12 cellular contexts compared by ENCODE assay signal in the genomic region with DNA sequence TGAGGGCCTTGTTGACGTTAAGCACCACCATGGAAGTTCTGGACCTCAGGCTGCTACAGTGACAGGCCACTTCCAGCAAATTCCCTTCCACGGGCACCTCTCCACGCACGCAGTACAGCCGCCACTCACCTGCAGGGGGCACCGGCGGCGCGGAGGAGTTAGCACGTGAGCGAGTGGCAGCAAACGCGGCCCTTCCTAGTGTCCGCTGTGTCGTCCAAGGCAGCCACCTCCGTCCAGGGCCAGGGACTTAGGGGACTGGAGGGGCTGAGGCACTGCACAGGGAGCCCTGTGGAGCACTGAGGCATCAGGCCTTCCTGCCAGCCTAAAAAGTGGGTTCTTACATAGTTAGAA.
DNase-seq lines count a peak whose midpoint lies in the region; TF ChIP-seq lines count a peak whose summit lies in the region.
"Had no signal": no experiment of that assay in that cellular context is flagged by ENCODE, and none has a peak within 500 bp of the region (broad histone marks: within the 10 kb centered on the region; RNA-seq: fewer than 3 reads in every experiment).

No MANE protein-coding gene starts in this region.

- no peaks in the 10 kb centered on the region for H3K27me3 Mint-ChIP-seq in progenitor cell of endocrine pancreas
- H3K27me3 Mint-ChIP-seq: naive thymus-derived CD4-positive, alpha-beta T cell; stimulated activated memory B cell treated with anti-CD40 and anti-IgM and Interleukin-4, amounts not matched to agents 10 μg/mL and 1 μg/mL and 100 μg/mL, for 72 hours had no signal

- TF ChIP-seq CTCF in epithelial cell of proximal tubule (conservative IDR thresholded peaks at IDR 0.05; ENCODE audit: low read depth, low read length) (peak; percentile 76), progenitor cell of endocrine pancreas (IDR thresholded peaks at IDR 0.05; ENCODE audit: unreplicated experiment) (peak; percentile 54), spleen (IDR thresholded peaks at IDR 0.05 in 8 of 11, conservative IDR thresholded peaks at IDR 0.05 in 3 of 11) (peak in 1 of 11 experiments; percentile 34)

- peaks cover 0 to 98% (median 17%) of the 10 kb centered on the region in 6 donors for H3K36me3 ChIP-seq in spleen

- no peaks in the 10 kb centered on the region for H3K4me1 ChIP-seq in spleen

- no peak for TF ChIP-seq POLR2A in spleen (IDR thresholded peaks at IDR 0.05)

- no peak overlapping the region for H3K27ac ChIP-seq in spleen

- H3K9me3 ChIP-seq in spleen, result no peaks in the 10 kb centered on the region

- H3K4me1 Mint-ChIP-seq in progenitor cell of endocrine pancreas (ENCODE audit: low read depth), result peaks cover 6% of the 10 kb centered on the region
- H3K4me1 Mint-ChIP-seq: stimulated activated memory B cell treated with anti-CD40 and anti-IgM and Interleukin-4, amounts not matched to agents 10 μg/mL and 1 μg/mL and 100 μg/mL, for 72 hours had no signal

- peaks cover 47% of the 10 kb centered on the region for H3K36me3 Mint-ChIP-seq in progenitor cell of endocrine pancreas (ENCODE audit: insufficient read depth)

- peak overlapping the region; percentile 9 for H3K27ac Mint-ChIP-seq in progenitor cell of endocrine pancreas
- H3K27ac Mint-ChIP-seq: stimulated activated memory B cell treated with anti-CD40 and anti-IgM and Interleukin-4, amounts not matched to agents 10 μg/mL and 1 μg/mL and 100 μg/mL, for 72 hours had no signal

- intact Hi-C loops in spleen (cut with DNase I; ENCODE audit: low total_unique reads), result no loop called here

- H3K4me3 Mint-ChIP-seq in progenitor cell of endocrine pancreas (ENCODE audit: low read depth), result no peak overlapping the region
- H3K4me3 Mint-ChIP-seq: naive thymus-derived CD4-positive, alpha-beta T cell; stimulated activated memory B cell treated with anti-CD40 and anti-IgM and Interleukin-4, amounts not matched to agents 10 μg/mL and 1 μg/mL and 100 μg/mL, for 72 hours had no signal

- H3K27me3 ChIP-seq in spleen (replicated peaks in 1 of 7), result no peaks in the 10 kb centered on the region

- DNase-seq in GDM1 (lab: John Stamatoyannopoulos, UW), result peak; percentile 3
- peak; percentile 19 for DNase-seq in NAMALWA (ENCODE audit: low spot score)
- no peak for DNase-seq in epithelial cell of proximal tubule (ENCODE audit: low read depth)
- no peak for DNase-seq in progenitor cell of endocrine pancreas (ENCODE audit: low spot score, unreplicated experiment)
- no peak for DNase-seq in DMS153 (lab: John Stamatoyannopoulos, UW)
- DNase-seq in spleen, result no peak
- DNase-seq in NCI-H2196 treated with DMSO at 0.1 percent for 48 hours (lab: John Stamatoyannopoulos, UW; ENCODE audit: unreplicated experiment), result no peak
- DNase-seq in KG1 (lab: John Stamatoyannopoulos, UW), result no peak
- DNase-seq: effector memory CD4-positive, alpha-beta T cell; T-helper 9 cell had no signal

- no peaks in the 10 kb centered on the region for H3K9me3 Mint-ChIP-seq in progenitor cell of endocrine pancreas (ENCODE audit: low read depth)
- H3K9me3 Mint-ChIP-seq: stimulated activated memory B cell treated with anti-CD40 and anti-IgM and Interleukin-4, amounts not matched to agents 10 μg/mL and 1 μg/mL and 100 μg/mL, for 72 hours had no signal

- H3K4me3 ChIP-seq in epithelial cell of proximal tubule (ENCODE audit: low read depth, low read length), result no peak overlapping the region
- H3K4me3 ChIP-seq in spleen, result no peak overlapping the region

- WGBS in spleen, 5 donors, result 83 to 91% (median 88%) methylated on average over 14 to 16 of the region's 16 CpGs

Comparison
In these comparisons a context has a peak if more than half of its experiments do, and no peak if none do; other contexts are left out.
1. DNase-seq: peak in GDM1 (single experiment) and NAMALWA (single experiment); none in epithelial cell of proximal tubule (single experiment), progenitor cell of endocrine pancreas (single experiment), DMS153 (single experiment), spleen (single experiment), NCI-H2196 treated with DMSO at 0.1 percent for 48 hours (single experiment) and KG1 (single experiment).